ENCODE assay signal across 21 cellular contexts in genomic region chr1:229147086-229147485, GRCh38.
DNase-seq lines count a peak whose midpoint lies in the region; ATAC-seq, FAIRE-seq and TF ChIP-seq lines count a peak whose summit lies in the region.
"Had no signal": no experiment of that assay in that cellular context is flagged by ENCODE, and none has a peak within 500 bp of the region (broad histone marks: within the 10 kb centered on the region; RNA-seq: fewer than 3 reads in every experiment).

No MANE protein-coding gene starts in this region.

- H3K36me3 Mint-ChIP-seq in neural progenitor cell = no peaks in the 10 kb centered on the region
- H3K36me3 Mint-ChIP-seq: activated naive CD4-positive, alpha-beta T cell treated with anti-CD3 and anti-CD28 coated beads, Interleukin-2, amount 50 U/mL, for 24 hours had no signal

- peak overlapping the region; percentile 44 for H3K27ac Mint-ChIP-seq in neural progenitor cell
- H3K27ac Mint-ChIP-seq: activated naive CD4-positive, alpha-beta T cell treated with anti-CD3 and anti-CD28 coated beads, Interleukin-2, amount 50 U/mL, for 24 hours; activated T-cell treated with anti-CD3 and anti-CD28 coated beads, Interleukin-2, amount 50 U/mL, for 72 hours; B cell had no signal

- peaks cover 8% of the 10 kb centered on the region for H3F3A ChIP-seq in neural progenitor cell (ENCODE audit: low read depth)

- TF ChIP-seq CTCF in epithelial cell of esophagus (IDR thresholded peaks at IDR 0.05; ENCODE audit: insufficient read depth, low read depth, low read length, missing control alignments) (no peak), neural progenitor cell (IDR thresholded peaks at IDR 0.05) (no peak), kidney (IDR thresholded peaks at IDR 0.05; ENCODE audit: borderline replicate concordance, extremely low read depth, insufficient read depth) (no peak), dorsolateral prefrontal cortex (IDR thresholded peaks at IDR 0.05 in 54 of 56, conservative IDR thresholded peaks at IDR 0.05 in 2 of 56; ENCODE audit: low read depth in 1 of 56, partially characterized antibody in 56 of 56) (no peak)

- no peaks in the 10 kb centered on the region for H3K27me3 ChIP-seq in neural progenitor cell
- H3K27me3 ChIP-seq in dorsolateral prefrontal cortex = peaks cover 0 to 16% (median 0%) of the 10 kb centered on the region in 45 donors
- H3K27me3 ChIP-seq: uterus had no signal

- H3K36me3 ChIP-seq in neural progenitor cell (no peaks in the 10 kb centered on the region), kidney (ENCODE audit: control insufficient read depth in 1 of 2, insufficient read depth in 2 of 2, low read length in 2 of 2) (no peaks in the 10 kb centered on the region)
- H3K36me3 ChIP-seq: esophagus muscularis mucosa, uterus had no signal

- H2AFZ ChIP-seq in neural progenitor cell (replicated peaks) = peak overlapping the region; percentile 24

- peak overlapping the region; percentile 1 for H3K4me3 Mint-ChIP-seq in neural progenitor cell
- H3K4me3 Mint-ChIP-seq: activated naive CD4-positive, alpha-beta T cell treated with anti-CD3 and anti-CD28 coated beads, Interleukin-2, amount 50 U/mL, for 24 hours; activated T-cell treated with anti-CD3 and anti-CD28 coated beads, Interleukin-2, amount 50 U/mL, for 72 hours; B cell had no signal

- H4K20me1 ChIP-seq in neural progenitor cell (ENCODE audit: low read depth) = no peaks in the 10 kb centered on the region

- peaks cover 22% of the 10 kb centered on the region for H3K27me3 Mint-ChIP-seq in neural progenitor cell (ENCODE audit: insufficient read depth, low read depth)
- H3K27me3 Mint-ChIP-seq: activated naive CD4-positive, alpha-beta T cell treated with anti-CD3 and anti-CD28 coated beads, Interleukin-2, amount 50 U/mL, for 24 hours had no signal

- no peaks in the 10 kb centered on the region for H3K79me2 ChIP-seq in neural progenitor cell (ENCODE audit: low read depth)

- FAIRE-seq in kidney (lab: Jason Lieb, UNC) = no peak
- FAIRE-seq: GM18507 had no signal

- no peaks in the 10 kb centered on the region for H3K9me3 ChIP-seq in neural progenitor cell (ENCODE audit: low read depth)
- H3K9me3 ChIP-seq in kidney (ENCODE audit: control insufficient read depth in 1 of 2, low read length in 2 of 2) = no peaks in the 10 kb centered on the region
- H3K9me3 ChIP-seq: Caco-2, esophagus muscularis mucosa, uterus had no signal

- H3K9me3 Mint-ChIP-seq in neural progenitor cell = no peaks in the 10 kb centered on the region
- H3K9me3 Mint-ChIP-seq: activated naive CD4-positive, alpha-beta T cell treated with anti-CD3 and anti-CD28 coated beads, Interleukin-2, amount 50 U/mL, for 24 hours; activated T-cell treated with anti-CD3 and anti-CD28 coated beads, Interleukin-2, amount 50 U/mL, for 72 hours had no signal

- DNase-seq in DMS79 treated with DMSO at 0.1 percent for 48 hours (lab: John Stamatoyannopoulos, UW) (peak; percentile 18), DMS79 (lab: John Stamatoyannopoulos, UW) (no peak), NCI-H69 (lab: John Stamatoyannopoulos, UW) (peak; percentile 28), epithelial cell of esophagus (ENCODE audit: low read depth) (peak; percentile 56), neural progenitor cell (ENCODE audit: low spot score) (peak; percentile 50), kidney (no peak), dorsolateral prefrontal cortex (no peak)
- DNase-seq: activated T-cell treated with anti-CD3 and anti-CD28 coated beads, Interleukin-2, amount 50 U/mL, for 72 hours; aorta; Caco-2; NCI-H2029; occipital lobe; stimulated activated CD4-positive, alpha-beta T cell treated with anti-CD3 and anti-CD28 coated beads, Interleukin-15, amount 100 ng/mL, for 24 hours; SW 1271; uterus had no signal

- peaks cover 8% of the 10 kb centered on the region for H3K4me1 Mint-ChIP-seq in neural progenitor cell
- H3K4me1 Mint-ChIP-seq: activated naive CD4-positive, alpha-beta T cell treated with anti-CD3 and anti-CD28 coated beads, Interleukin-2, amount 50 U/mL, for 24 hours; B cell had no signal

- intact Hi-C loops in kidney (cut with DNase I) = no loop called here
- intact Hi-C loops in dorsolateral prefrontal cortex (cut with DNase I) = no loop called here

- no peak overlapping the region for H3K4me2 ChIP-seq in neural progenitor cell

- peaks cover 23% of the 10 kb centered on the region for H3K4me1 ChIP-seq in neural progenitor cell
- peaks cover 0 to 7% of the 10 kb centered on the region in 2 donors for H3K4me1 ChIP-seq in kidney (ENCODE audit: control insufficient read depth in 1 of 2, insufficient read depth in 1 of 2, low read depth in 1 of 2, low read length in 2 of 2)
- H3K4me1 ChIP-seq: uterus had no signal

- no peak overlapping the region for H3K27ac ChIP-seq in neural progenitor cell
- no peak overlapping the region for H3K27ac ChIP-seq in kidney (ENCODE audit: low read depth in 2 of 2, low read length in 2 of 2)
- H3K27ac ChIP-seq in dorsolateral prefrontal cortex = no peak overlapping the region
- H3K27ac ChIP-seq: 22Rv1, esophagus muscularis mucosa, uterus had no signal

- H3K9ac ChIP-seq in neural progenitor cell (no peak overlapping the region), kidney (ENCODE audit: low read length in 2 of 2) (no peak overlapping the region)

- no peak overlapping the region for H3K4me3 ChIP-seq in epithelial cell of esophagus (ENCODE audit: low read length)
- H3K4me3 ChIP-seq in neural progenitor cell = no peak overlapping the region
- no peak overlapping the region for H3K4me3 ChIP-seq in kidney (ENCODE audit: low read length in 2 of 2)
- H3K4me3 ChIP-seq in dorsolateral prefrontal cortex = no peak overlapping the region
- H3K4me3 ChIP-seq: esophagus muscularis mucosa, uterus had no signal

- no peak for ATAC-seq in HG02970 (IDR thresholded peaks at IDR 0.05; ENCODE audit: low FRiP score, unreplicated experiment)
- ATAC-seq: activated T-cell treated with anti-CD3 and anti-CD28 coated beads, Interleukin-2, amount 50 U/mL, for 72 hours had no signal

Comparison
In these comparisons a context has a peak if more than half of its experiments do, and no peak if none do; other contexts are left out.
1. DNase-seq: peak in DMS79 treated with DMSO at 0.1 percent for 48 hours (single experiment), NCI-H69 (single experiment), epithelial cell of esophagus (single experiment) and neural progenitor cell (single experiment); none in DMS79 (single experiment), kidney (single experiment) and dorsolateral prefrontal cortex (0 of 10).